In the genomic region with DNA sequence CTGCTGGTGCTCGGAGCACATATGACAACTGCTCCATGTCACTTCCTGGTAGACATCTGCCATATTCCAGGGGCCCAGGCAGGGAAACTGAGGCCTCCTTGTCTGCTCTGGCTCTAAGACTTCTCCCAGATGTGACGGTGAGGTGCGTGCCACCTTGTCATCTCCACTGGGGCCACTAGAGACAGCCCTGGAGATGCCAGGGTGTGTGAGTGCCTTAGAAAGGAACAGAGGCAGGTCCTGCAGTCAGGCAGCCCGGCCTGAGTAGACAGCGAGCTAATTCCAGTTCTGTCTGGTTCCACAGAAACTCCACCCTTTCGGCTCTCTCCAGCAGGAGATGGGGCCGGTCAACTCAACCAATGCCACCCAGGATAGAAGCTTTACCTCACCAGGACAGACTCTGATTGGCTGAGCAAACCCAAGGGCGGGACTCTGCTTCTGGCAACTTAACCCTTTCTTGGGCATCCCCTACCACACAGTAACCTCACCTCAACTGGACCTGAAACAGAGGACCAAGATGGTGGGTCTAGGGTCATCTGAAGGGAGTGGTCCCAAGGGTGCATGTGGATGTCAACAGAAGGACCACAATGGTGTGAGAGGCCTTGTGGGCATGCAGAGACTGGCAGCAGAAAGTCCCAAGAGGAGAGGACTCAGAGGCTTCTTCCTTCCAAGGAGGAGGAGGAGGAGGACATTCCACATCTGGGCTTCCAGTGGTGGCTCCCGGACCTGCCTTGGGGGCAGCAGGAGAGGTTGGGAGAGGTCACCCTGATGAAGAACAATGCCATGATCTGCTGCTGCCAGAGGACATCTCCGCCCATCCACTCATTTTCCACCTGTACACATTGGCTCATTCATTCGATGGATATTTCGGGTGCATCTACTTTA, we compare ENCODE assay signal across 9 cellular contexts.
DNase-seq lines count a peak whose midpoint lies in the region; ATAC-seq and TF ChIP-seq lines count a peak whose summit lies in the region.
"Had no signal": no experiment of that assay in that cellular context is flagged by ENCODE, and none has a peak within 500 bp of the region (broad histone marks: within the 10 kb centered on the region; RNA-seq: fewer than 3 reads in every experiment).

No MANE protein-coding gene starts in this region.

- H3K36me3 Mint-ChIP-seq in brain, result no peaks in the 10 kb centered on the region

- H3K27ac Mint-ChIP-seq in brain, result peak overlapping the region in 3 of 5 experiments; percentile 33 to 95 (median 92)

- TF ChIP-seq EP300 in upper lobe of left lung (IDR thresholded peaks at IDR 0.05), result no peak

- H3K4me3 ChIP-seq in MG63, result no peak overlapping the region
- no peak overlapping the region for H3K4me3 ChIP-seq in upper lobe of left lung
- H3K4me3 ChIP-seq: PC-9 had no signal

- DNase-seq in AG08396 (ENCODE audit: low spot score), result peak; percentile 75
- DNase-seq in MG63, result peak; percentile 23
- DNase-seq in upper lobe of left lung, result no peak
- no peak for DNase-seq in omental fat pad (ENCODE audit: low spot score)
- DNase-seq in activated CD8-positive, alpha-beta memory T cell treated with anti-CD3 and anti-CD28 coated beads for 24 hours, result no peak

- WGBS in upper lobe of left lung, 2 donors, result 77 to 100% methylated on average over 4 to 12 of the region's 12 CpGs

- TF ChIP-seq POLR2A in upper lobe of left lung (IDR thresholded peaks at IDR 0.05), result peak in 1 of 4 donors; percentile 14

- peaks cover 3% of the 10 kb centered on the region for H3K27me3 Mint-ChIP-seq in brain

- peak overlapping the region in 2 of 5 experiments; percentile 24 to 26 for H3K4me3 Mint-ChIP-seq in brain

- no peak for ATAC-seq in upper lobe of left lung (ENCODE audit: low FRiP score in 2 of 2)
- no peak for ATAC-seq in omental fat pad (ENCODE audit: low FRiP score)
- no peak for ATAC-seq in HG03354 (IDR thresholded peaks at IDR 0.05; ENCODE audit: poor library complexity, severe bottlenecking, unreplicated experiment)

- H3K9me3 ChIP-seq in MG63, result no peaks in the 10 kb centered on the region
- no peaks in the 10 kb centered on the region for H3K9me3 ChIP-seq in upper lobe of left lung

- peaks cover 75% of the 10 kb centered on the region for H3K4me1 Mint-ChIP-seq in brain

- H3K9me3 Mint-ChIP-seq in brain, result peaks cover 0 to 5% (median 0%) of the 10 kb centered on the region in 5 experiments

- peak in 1 of 2 experiments; percentile 25 for TF ChIP-seq CTCF in brain (conservative IDR thresholded peaks at IDR 0.05)
- TF ChIP-seq CTCF in upper lobe of left lung (IDR thresholded peaks at IDR 0.05), result no peak
- TF ChIP-seq CTCF in omental fat pad (IDR thresholded peaks at IDR 0.05), result no peak

- H3K4me1 ChIP-seq in upper lobe of left lung, result peaks cover 4 to 16% (median 6%) of the 10 kb centered on the region in 4 donors

- H3K27me3 ChIP-seq in MG63 (no peaks in the 10 kb centered on the region), layer of hippocampus (ENCODE audit: control insufficient read depth, insufficient read depth, low read length) (no peaks in the 10 kb centered on the region), upper lobe of left lung (no peaks in the 10 kb centered on the region)

- H3K36me3 ChIP-seq in MG63 (no peaks in the 10 kb centered on the region), upper lobe of left lung (peaks cover 0 to 40% (median 3%) of the 10 kb centered on the region in 4 donors)

- H3K27ac ChIP-seq in layer of hippocampus (ENCODE audit: low read depth, low read length), result peak overlapping the region; percentile 39
- peak overlapping the region in 1 of 4 donors; percentile 22 for H3K27ac ChIP-seq in upper lobe of left lung
- H3K27ac ChIP-seq: PC-9 had no signal

Comparison
In these comparisons a context has a peak if more than half of its experiments do, and no peak if none do; other contexts are left out.
1. DNase-seq: peak in AG08396 (single experiment) and MG63 (single experiment); none in upper lobe of left lung (0 of 2), omental fat pad (single experiment) and activated CD8-positive, alpha-beta memory T cell treated with anti-CD3 and anti-CD28 coated beads for 24 hours (single experiment).